ENCODE assay signal across 25 cellular contexts in the genomic region with DNA sequence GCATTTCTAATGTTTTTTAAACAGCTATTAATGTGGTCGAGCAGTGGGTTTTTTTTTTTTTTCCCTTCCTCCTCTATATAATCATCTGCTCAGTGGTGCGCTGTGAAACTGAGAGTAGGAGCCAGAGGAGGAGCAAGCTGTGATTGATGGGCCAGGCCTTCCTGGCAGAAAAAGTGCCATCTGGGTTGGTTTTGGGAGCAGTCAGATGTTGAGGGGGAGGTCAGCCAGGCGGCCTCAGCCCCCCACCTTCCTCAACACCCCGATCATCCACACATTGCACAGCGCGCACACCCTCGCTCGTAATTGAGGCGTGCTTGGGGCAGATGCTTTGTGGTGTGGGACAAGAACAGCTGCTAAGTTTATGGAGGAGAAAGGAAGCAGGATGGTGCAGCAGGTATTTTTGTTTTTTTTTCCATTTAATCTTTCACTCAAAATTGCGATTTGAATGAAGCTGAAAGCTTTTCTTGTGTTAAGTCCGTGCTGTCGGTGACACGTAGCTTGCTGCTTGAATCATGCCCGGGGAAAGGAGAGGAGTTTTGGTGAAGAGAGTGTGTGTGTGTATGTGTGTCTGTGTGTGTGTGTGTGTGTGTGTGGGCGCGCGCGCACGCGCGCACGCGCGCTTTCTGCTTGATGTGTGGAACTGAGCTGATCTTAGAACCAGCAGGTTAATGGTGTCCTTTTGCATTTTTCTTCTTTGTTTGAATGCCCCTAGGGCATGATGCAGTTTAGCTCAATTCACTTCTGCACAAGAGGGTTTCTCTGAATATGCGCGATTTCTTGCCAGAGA.
DNase-seq lines count a peak whose midpoint lies in the region; ATAC-seq and TF ChIP-seq lines count a peak whose summit lies in the region.
"Had no signal": no experiment of that assay in that cellular context is flagged by ENCODE, and none has a peak within 500 bp of the region (broad histone marks: within the 10 kb centered on the region; RNA-seq: fewer than 3 reads in every experiment).

No MANE protein-coding gene starts in this region.

- no peaks in the 10 kb centered on the region for H3K36me3 ChIP-seq in H7 (replicated peaks; ENCODE audit: control insufficient read depth, insufficient read depth, low read length)
- H3K36me3 ChIP-seq in OCI-LY3 (replicated peaks; ENCODE audit: low read depth, low read length): no peaks in the 10 kb centered on the region
- H3K36me3 ChIP-seq in mesenchymal stem cell (ENCODE audit: control insufficient read depth in 1 of 2, insufficient read depth in 2 of 2, low read depth in 1 of 2, low read length in 2 of 2): no peaks in the 10 kb centered on the region
- H3K36me3 ChIP-seq: BLaER1 treated with 17β-estradiol and CSF1 and Interleukin-3, amounts not matched to agents 10 nM and 100 nM; breast epithelium had no signal

- H2AK5ac ChIP-seq in mesenchymal stem cell (ENCODE audit: low read length, severe bottlenecking): no peak overlapping the region

- H3K79me2 ChIP-seq in OCI-LY3 (ENCODE audit: low read length): no peaks in the 10 kb centered on the region

- H3K18ac ChIP-seq in mesenchymal stem cell (ENCODE audit: low read depth in 1 of 2, low read length in 2 of 2): no peak overlapping the region

- WGBS in mesenchymal stem cell: 89% methylated on average over 18 of the region's 26 CpGs

- H3K14ac ChIP-seq in mesenchymal stem cell (ENCODE audit: low read length in 2 of 2): no peak overlapping the region

- no peak overlapping the region for H2BK12ac ChIP-seq in mesenchymal stem cell (ENCODE audit: low read length in 2 of 2)

- no peak overlapping the region for H3K4me3 ChIP-seq in H7 (ENCODE audit: insufficient read depth, low read depth, low read length)
- peak overlapping the region; percentile 60 for H3K4me3 ChIP-seq in OCI-LY3 (ENCODE audit: low read length)
- no peak overlapping the region for H3K4me3 ChIP-seq in mesenchymal stem cell (ENCODE audit: insufficient read depth in 1 of 2, low read depth in 1 of 2, low read length in 2 of 2)
- no peak overlapping the region for H3K4me3 ChIP-seq in skeletal muscle cell (ENCODE audit: low read depth, low read length)
- H3K4me3 ChIP-seq: BLaER1 treated with 17β-estradiol and CSF1 and Interleukin-3, amounts not matched to agents 10 nM and 100 nM; breast epithelium had no signal

- H3K9ac ChIP-seq in OCI-LY3 (ENCODE audit: low read length) (peak overlapping the region; percentile 34; the same call in 1 of the 2 replicates), mesenchymal stem cell (ENCODE audit: low read length) (no peak overlapping the region)
- H3K9ac ChIP-seq: BLaER1 treated with 17β-estradiol and CSF1 and Interleukin-3, amounts not matched to agents 10 nM and 100 nM had no signal

- peak overlapping the region; percentile 18 for H4K91ac ChIP-seq in mesenchymal stem cell (ENCODE audit: low read length)

- H4K20me1 ChIP-seq in OCI-LY3 (ENCODE audit: insufficient read depth, low read length): no peaks in the 10 kb centered on the region
- H4K20me1 ChIP-seq: BLaER1 treated with 17β-estradiol and CSF1 and Interleukin-3, amounts not matched to agents 10 nM and 100 nM had no signal

- ATAC-seq in GM21528 (IDR thresholded peaks at IDR 0.05; ENCODE audit: low FRiP score, unreplicated experiment) (no peak), HG03097 (IDR thresholded peaks at IDR 0.05; ENCODE audit: low FRiP score, unreplicated experiment) (no peak)
- ATAC-seq: esophagus mucosa, foreskin keratinocyte, left lobe of liver had no signal

- no peaks in the 10 kb centered on the region for H3K27me3 ChIP-seq in H7 (ENCODE audit: control insufficient read depth, insufficient read depth, low read length)
- no peaks in the 10 kb centered on the region for H3K27me3 ChIP-seq in OCI-LY3 (ENCODE audit: low read depth, low read length)
- H3K27me3 ChIP-seq in mesenchymal stem cell (ENCODE audit: control insufficient read depth in 1 of 2, insufficient read depth in 1 of 2, low read length in 2 of 2): no peaks in the 10 kb centered on the region
- H3K27me3 ChIP-seq: BLaER1 treated with 17β-estradiol and CSF1 and Interleukin-3, amounts not matched to agents 10 nM and 100 nM; breast epithelium; foreskin keratinocyte had no signal

- H3K27ac ChIP-seq in OCI-LY3 (ENCODE audit: low read length) (peak overlapping the region; percentile 69), mesenchymal stem cell (ENCODE audit: low read length, poor library complexity, severe bottlenecking) (no peak overlapping the region)
- H3K27ac ChIP-seq: BLaER1 treated with 17β-estradiol and CSF1 and Interleukin-3, amounts not matched to agents 10 nM and 100 nM; breast epithelium; foreskin keratinocyte had no signal

- DNase-seq in H7 (peak; percentile 39), mesenchymal stem cell (no peak), skeletal muscle cell (ENCODE audit: low read depth) (peak; percentile 5), posterior vena cava (ENCODE audit: low spot score) (no peak)
- DNase-seq: activated CD4-positive, alpha-beta memory T cell treated with anti-CD3 and anti-CD28 coated beads, Interleukin-2, amount 10 ng/mL, durations not matched to agents 7 days and 5 days; activated CD4-positive, CD25-positive, alpha-beta regulatory T cell treated with anti-CD3 and anti-CD28 coated beads, Interleukin-2, amount 50 U/mL, for 72 hours; activated CD8-positive, alpha-beta memory T cell treated with anti-CD3 and anti-CD28 coated beads, Interleukin-2, amount 50 U/mL, for 48 hours; COR-L47; DMS53; foreskin keratinocyte; immature natural killer cell; mesendoderm; naive B cell; NCI-H1436 treated with DMSO at 0.1 percent for 48 hours; NCI-H524 treated with DMSO at 0.1 percent for 48 hours; stimulated activated CD4-positive, alpha-beta T cell treated with anti-CD3 and anti-CD28 coated beads, Interleukin-4, amount 100 ng/mL, for 1 hour; T-helper 2 cell; trophoblast cell had no signal

- no peak overlapping the region for H3K23ac ChIP-seq in mesenchymal stem cell (ENCODE audit: low read length in 2 of 2)

- H3K4me1 ChIP-seq in OCI-LY3 (ENCODE audit: low read length): peaks cover 18% of the 10 kb centered on the region; the same call in 1 of the 2 replicates
- H3K4me1 ChIP-seq in mesenchymal stem cell (ENCODE audit: control insufficient read depth, insufficient read depth, low read depth, low read length): no peaks in the 10 kb centered on the region
- H3K4me1 ChIP-seq: breast epithelium, foreskin keratinocyte had no signal

- intact Hi-C loops in posterior vena cava (cut with DNase I): no loop called here

- H3K4me2 ChIP-seq in OCI-LY3 (ENCODE audit: low read length) (peak overlapping the region; percentile 45), mesenchymal stem cell (ENCODE audit: low read length, poor library complexity, severe bottlenecking) (no peak overlapping the region)

- TF ChIP-seq CTCF in OCI-LY3 (IDR thresholded peaks at IDR 0.05; ENCODE audit: low read depth, low read length): no peak

- H2BK5ac ChIP-seq in mesenchymal stem cell (ENCODE audit: low read depth, low read length, poor library complexity, severe bottlenecking): no peak overlapping the region

- H3K79me1 ChIP-seq in mesenchymal stem cell (replicated peaks; ENCODE audit: low read length, poor library complexity, severe bottlenecking): no peaks in the 10 kb centered on the region

- H2BK15ac ChIP-seq in mesenchymal stem cell (ENCODE audit: low read depth, poor library complexity, severe bottlenecking): no peak overlapping the region

- H2BK120ac ChIP-seq in mesenchymal stem cell (ENCODE audit: low read depth, low read length): no peak overlapping the region

- no peak overlapping the region for H3K4ac ChIP-seq in mesenchymal stem cell (ENCODE audit: low read depth in 1 of 2, low read length in 2 of 2)

- H4K8ac ChIP-seq in mesenchymal stem cell (ENCODE audit: low read length): no peak overlapping the region

- H3K9me3 ChIP-seq in OCI-LY3 (ENCODE audit: insufficient read depth, low read length): no peaks in the 10 kb centered on the region
- peaks cover 7% of the 10 kb centered on the region for H3K9me3 ChIP-seq in mesenchymal stem cell (ENCODE audit: control insufficient read depth, low read length)
- H3K9me3 ChIP-seq: BLaER1 treated with 17β-estradiol and CSF1 and Interleukin-3, amounts not matched to agents 10 nM and 100 nM; breast epithelium had no signal

- H2AFZ ChIP-seq in OCI-LY3 (ENCODE audit: low read depth, low read length) (no peak overlapping the region), mesenchymal stem cell (ENCODE audit: low read depth, low read length) (no peak overlapping the region)

Comparison
In these comparisons a context has a peak if more than half of its experiments do, and no peak if none do; other contexts are left out.
1. DNase-seq: peak in H7 (single experiment) and skeletal muscle cell (single experiment); none in mesenchymal stem cell (single experiment) and posterior vena cava (single experiment).